Comparison of ENCODE assay signal across 24 cellular contexts in the genomic region with DNA sequence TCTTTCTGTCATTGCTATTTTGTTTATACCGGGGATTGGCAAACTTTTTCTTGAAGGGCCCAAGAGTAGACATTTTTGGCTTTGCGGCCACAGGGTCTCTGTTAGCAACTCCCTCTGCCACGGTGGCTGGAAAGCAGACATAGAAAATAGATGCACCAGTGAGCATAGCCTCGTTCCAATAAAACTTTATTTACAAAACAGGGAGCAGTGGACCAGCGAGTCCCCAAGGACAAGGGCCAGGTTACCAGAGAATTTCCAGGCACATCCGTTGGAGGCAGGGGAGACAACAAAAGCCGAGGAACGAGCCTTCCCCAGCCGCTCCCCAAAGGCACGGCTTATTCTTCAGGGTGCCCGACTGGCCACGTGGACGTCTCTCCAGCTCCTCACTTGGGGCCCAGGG.
"Had no signal": no experiment of that assay in that cellular context is flagged by ENCODE, and none has a peak within 500 bp of the region (broad histone marks: within the 10 kb centered on the region; RNA-seq: fewer than 3 reads in every experiment).

No MANE protein-coding gene starts in this region.

- DNase-seq: colonic mucosa; cortex of kidney; effector CD8-positive, alpha-beta T cell; effector memory CD8-positive, alpha-beta T cell; erythroblast; esophagus squamous epithelium; foreskin fibroblast; foreskin melanocyte; gastrocnemius medialis; glutamatergic neuron; head of caudate nucleus; heart right ventricle; hippocampal formation; left cardiac atrium; left ventricle myocardium inferior; lower lobe of right lung; mesenchymal stem cell; naive thymus-derived CD4-positive, alpha-beta T cell had no signal

- ATAC-seq: effector memory CD8-positive, alpha-beta T cell; esophagus mucosa; gastrocnemius medialis; heart right ventricle; left cardiac atrium; lower lobe of right lung; naive thymus-derived CD4-positive, alpha-beta T cell had no signal

- H3K27me3 Mint-ChIP-seq: dendritic cell treated with granulocyte-macrophage colony-stimulating factor and Interleukin-4, amounts not matched to agents 40 ng/mL and 50 ng/mL, for 4 days; effector memory CD8-positive, alpha-beta T cell; naive thymus-derived CD4-positive, alpha-beta T cell had no signal

- H3K4me1 Mint-ChIP-seq: mesothelial cell of epicardium had no signal

- H3K36me3 ChIP-seq: colonic mucosa, gastrocnemius medialis, heart right ventricle, left ventricle myocardium inferior had no signal

- H3K4me3 ChIP-seq: colonic mucosa, esophagus squamous epithelium, gastrocnemius medialis, heart right ventricle, left ventricle myocardium inferior, lower lobe of right lung had no signal

- H3K9me3 ChIP-seq: colonic mucosa, gastrocnemius medialis, heart right ventricle, left ventricle myocardium inferior, lower lobe of right lung had no signal

- H3K4me1 ChIP-seq: colonic mucosa, esophagus squamous epithelium, gastrocnemius medialis, heart right ventricle, left ventricle myocardium inferior, lower lobe of right lung had no signal

- H3K4me3 Mint-ChIP-seq: dendritic cell treated with granulocyte-macrophage colony-stimulating factor and Interleukin-4, amounts not matched to agents 40 ng/mL and 50 ng/mL, for 4 days; effector memory CD8-positive, alpha-beta T cell; mesothelial cell of epicardium; naive thymus-derived CD4-positive, alpha-beta T cell had no signal

- H3K27ac Mint-ChIP-seq: dendritic cell treated with granulocyte-macrophage colony-stimulating factor and Interleukin-4, amounts not matched to agents 40 ng/mL and 50 ng/mL, for 4 days; effector memory CD8-positive, alpha-beta T cell had no signal

- H3K27me3 ChIP-seq: colonic mucosa, esophagus squamous epithelium, heart right ventricle had no signal

- H3K9me3 Mint-ChIP-seq: dendritic cell treated with granulocyte-macrophage colony-stimulating factor and Interleukin-4, amounts not matched to agents 40 ng/mL and 50 ng/mL, for 4 days; effector memory CD8-positive, alpha-beta T cell had no signal

- FAIRE-seq: islet of Langerhans, keratinocyte had no signal

- H3K27ac ChIP-seq: colonic mucosa, epithelial cell of prostate, esophagus squamous epithelium, gastrocnemius medialis, heart right ventricle, left ventricle myocardium inferior, lower lobe of right lung had no signal
